ENCODE assay signal across 25 cellular contexts in genomic region chr10:4070171-4070570, GRCh38.
"Had no signal": no experiment of that assay in that cellular context is flagged by ENCODE, and none has a peak within 500 bp of the region (broad histone marks: within the 10 kb centered on the region; RNA-seq: fewer than 3 reads in every experiment).

No MANE protein-coding gene starts in this region.

- ATAC-seq: activated CD4-positive, alpha-beta T cell treated with anti-CD3 and anti-CD28 coated beads for 36 hours; activated T-cell treated with anti-CD3 and anti-CD28 coated beads, Interleukin-2, amount 50 U/mL, for 4 hours; mucosa of descending colon; T-helper 17 cell had no signal

- H3K27me3 Mint-ChIP-seq: activated B cell treated with CpG ODN at 0.5 μM for 24 hours; activated CD4-positive, alpha-beta T cell treated with anti-CD3 and anti-CD28 coated beads for 36 hours; activated naive CD8-positive, alpha-beta T cell treated with anti-CD3 and anti-CD28 coated beads for 36 hours; T-helper 17 cell had no signal

- H3K27ac ChIP-seq: cardiac muscle cell, sigmoid colon, upper lobe of left lung had no signal

- H3K27ac Mint-ChIP-seq: activated B cell treated with CpG ODN at 0.5 μM for 24 hours; activated CD4-positive, alpha-beta T cell treated with anti-CD3 and anti-CD28 coated beads for 36 hours; activated naive CD8-positive, alpha-beta T cell treated with anti-CD3 and anti-CD28 coated beads for 36 hours; nephron progenitor cell; T-helper 17 cell had no signal

- H3K36me3 ChIP-seq: cardiac muscle cell, sigmoid colon, upper lobe of left lung had no signal

- H3K4me1 Mint-ChIP-seq: activated B cell treated with CpG ODN at 0.5 μM for 24 hours, nephron progenitor cell had no signal

- H3K36me3 Mint-ChIP-seq: activated naive CD8-positive, alpha-beta T cell treated with anti-CD3 and anti-CD28 coated beads for 36 hours had no signal

- H3K27me3 ChIP-seq: cardiac muscle cell, sigmoid colon, testis, upper lobe of left lung had no signal

- H3K4me3 ChIP-seq: cardiac muscle cell, mucosa of descending colon, sigmoid colon, testis, upper lobe of left lung had no signal

- H3K4me1 ChIP-seq: testis had no signal

- H3K9me3 ChIP-seq: mucosa of descending colon, sigmoid colon, testis, upper lobe of left lung had no signal

- H3K9me3 Mint-ChIP-seq: activated B cell treated with CpG ODN at 0.5 μM for 24 hours; activated naive CD8-positive, alpha-beta T cell treated with anti-CD3 and anti-CD28 coated beads for 36 hours; activated T-cell treated with anti-CD3 and anti-CD28 coated beads, Interleukin-2, amount 50 U/mL, for 4 hours; nephron progenitor cell had no signal

- DNase-seq: activated B cell treated with CpG ODN at 0.5 μM for 24 hours; activated CD4-positive, alpha-beta T cell treated with anti-CD3 and anti-CD28 coated beads for 36 hours; activated CD4-positive, alpha-beta T cell treated with anti-CD3 and anti-CD28 coated beads, Interleukin-2, amount 50 U/mL, for 4 hours; activated CD8-positive, alpha-beta memory T cell treated with anti-CD3 and anti-CD28 coated beads for 24 hours; activated CD8-positive, alpha-beta memory T cell treated with anti-CD3 and anti-CD28 coated beads, Interleukin-2, amount 50 U/mL, for 4 hours; activated naive CD4-positive, alpha-beta T cell treated with Interleukin-2 at 50 U/mL for 16 hours; activated naive CD8-positive, alpha-beta T cell treated with anti-CD3 and anti-CD28 coated beads for 36 hours; activated T-cell treated with anti-CD3 and anti-CD28 coated beads, Interleukin-2, amount 50 U/mL, for 4 hours; amniotic stem cell; cortex of kidney; erythroblast; foreskin melanocyte; glutamatergic neuron; hippocampal formation; mucosa of descending colon; nephron progenitor cell; posterior cingulate gyrus; sigmoid colon; stimulated activated CD4-positive, alpha-beta T cell treated with anti-CD3 and anti-CD28 coated beads, Interleukin-4, amount 100 ng/mL, for 1 hour; stimulated activated naive CD4-positive, alpha-beta T cell; SW 1271; T-helper 17 cell; testis; upper lobe of left lung had no signal

- H3K4me3 Mint-ChIP-seq: activated B cell treated with CpG ODN at 0.5 μM for 24 hours; activated CD4-positive, alpha-beta T cell treated with anti-CD3 and anti-CD28 coated beads for 36 hours; activated naive CD8-positive, alpha-beta T cell treated with anti-CD3 and anti-CD28 coated beads for 36 hours; activated T-cell treated with anti-CD3 and anti-CD28 coated beads, Interleukin-2, amount 50 U/mL, for 4 hours; nephron progenitor cell; T-helper 17 cell had no signal
